ENCODE assay signal across 17 cellular contexts in genomic region chr6:109188115-109188411, GRCh38.
A peak's percentile ranks its signal among the peaks of the same experiment; 100 is the strongest.
DNase-seq lines count a peak whose midpoint lies in the region; ATAC-seq and TF ChIP-seq lines count a peak whose summit lies in the region.
"Had no signal": no experiment of that assay in that cellular context is flagged by ENCODE, and none has a peak within 500 bp of the region (broad histone marks: within the 10 kb centered on the region; RNA-seq: fewer than 3 reads in every experiment).

No MANE protein-coding gene starts in this region.

- ATAC-seq in GM23338 (no peak), Panc1 (peak; percentile 36; the same call in 1 of the 2 replicates), left colon (peak; percentile 24), gastrocnemius medialis (peak; percentile 33 to 39), T-helper 17 cell (no peak), mucosa of descending colon (no peak)

- no peaks in the 10 kb centered on the region for H3F3A ChIP-seq in GM23338 (replicated peaks; ENCODE audit: low read depth)

- POLR2A ChIA-PET in Panc1 (lab: Charles Lee): interaction anchor here (0.6 to 0.9 kb wide), 2 partner anchors 196 to 923 kb away, joined by 3 to 10 read pairs; no protein-coding TSS in a partner anchor

- no peaks in the 10 kb centered on the region for H3K9me3 ChIP-seq in Panc1 (ENCODE audit: control insufficient read depth, insufficient read depth, low read depth, low read length)
- no peaks in the 10 kb centered on the region for H3K9me3 ChIP-seq in gastrocnemius medialis
- no peaks in the 10 kb centered on the region for H3K9me3 ChIP-seq in T-helper 17 cell (ENCODE audit: control insufficient read depth, low read length, poor library complexity, severe bottlenecking)
- peaks cover 11% of the 10 kb centered on the region for H3K9me3 ChIP-seq in mucosa of descending colon
- H3K9me3 ChIP-seq: Caco-2, HAP-1, thoracic aorta had no signal

- H3K36me3 ChIP-seq in GM23338 (ENCODE audit: insufficient read depth) (0 out of 2 replicates have a peak, but pooled peaks cover 3% of the 10 kb centered on the region), Panc1 (ENCODE audit: control insufficient read depth, insufficient read depth, low read length) (no peaks in the 10 kb centered on the region), gastrocnemius medialis (no peaks in the 10 kb centered on the region), mucosa of descending colon (ENCODE audit: low read depth) (no peaks in the 10 kb centered on the region)
- H3K36me3 ChIP-seq: HAP-1, neural progenitor cell, Peyer's patch, thoracic aorta had no signal

- H3K9me2 ChIP-seq in GM23338 (ENCODE audit: insufficient read depth): no peaks in the 10 kb centered on the region

- intact Hi-C loops in Panc1 (cut with micrococcal nuclease; ENCODE audit: unreplicated experiment): loop anchor here (1.0 to 10.0 kb wide), 2 partner anchors 195 to 247 kb away; no protein-coding TSS in a partner anchor
- intact Hi-C loops in left colon (cut with DNase I, micrococcal nuclease): loop anchor here in 1 of 2 donors (5.0 kb wide), 1 partner anchor 194 kb away; the partner anchor contains the start of gene CD164
- intact Hi-C loops in gastrocnemius medialis (cut with DNase I; ENCODE audit: low total_unique reads): loop anchor here (1.0 to 5.0 kb wide), 2 partner anchors 104 to 195 kb away; no protein-coding TSS in a partner anchor
- intact Hi-C loops in mucosa of descending colon (cut with DNase I, micrococcal nuclease): loop anchor here (2.0 to 10.0 kb wide), 2 partner anchors 195 to 197 kb away; partner anchors contain the start of gene CD164 (in 2 of the 2)

- H3K27me3 Mint-ChIP-seq in GM23338 (ENCODE audit: insufficient read depth, low read depth, poor library complexity) (peaks cover 2% of the 10 kb centered on the region), T-helper 17 cell (peaks cover 30% of the 10 kb centered on the region)

- no peak overlapping the region for H3K4me2 ChIP-seq in GM23338
- H3K4me2 ChIP-seq: neural progenitor cell had no signal

- BruUV-seq in Panc1 (replicated peaks; lab: Mats Ljungman, UMichigan): no TSS peak

- H3K4me1 Mint-ChIP-seq in GM23338: peaks cover 18% of the 10 kb centered on the region
- H3K4me1 Mint-ChIP-seq in T-helper 17 cell: peaks cover 4% of the 10 kb centered on the region
- H3K4me1 Mint-ChIP-seq: neural progenitor cell had no signal

- H3K36me3 Mint-ChIP-seq in GM23338 (ENCODE audit: low read depth) (peaks cover 15% of the 10 kb centered on the region), T-helper 17 cell (ENCODE audit: low read depth) (no peaks in the 10 kb centered on the region)
- H3K36me3 Mint-ChIP-seq: neural progenitor cell had no signal

- H3K27ac Mint-ChIP-seq in GM23338: peak overlapping the region; percentile 35; the same call in 1 of the 2 replicates
- H3K27ac Mint-ChIP-seq in T-helper 17 cell: no peak overlapping the region
- H3K27ac Mint-ChIP-seq: activated B cell treated with CpG ODN at 0.5 μM for 24 hours; neural progenitor cell; stimulated activated naive CD8-positive, alpha-beta T cell treated with anti-CD3 and anti-CD28 coated beads, Interleukin-15, Interleukin-2, amounts not matched to agents 100 ng/mL and 50 ng/mL, for 24 hours had no signal

- H3K4me1 ChIP-seq in GM23338 (ENCODE audit: insufficient read depth) (no peaks in the 10 kb centered on the region), Panc1 (ENCODE audit: control insufficient read depth, insufficient read depth, low read length) (no peaks in the 10 kb centered on the region), gastrocnemius medialis (peaks cover 0 to 3% of the 10 kb centered on the region in 2 donors), mucosa of descending colon (ENCODE audit: low read depth) (no peaks in the 10 kb centered on the region)
- H3K4me1 ChIP-seq: Caco-2, HAP-1, neural progenitor cell, Peyer's patch had no signal

- CTCF ChIA-PET in Panc1 (lab: Charles Lee): interaction anchor here (0.6 to 1.7 kb wide), 6 partner anchors 54 to 516 kb away, joined by 3 to 20 read pairs (median 4); partner anchors contain the start of genes CD164, PPIL6 and SMPD2

- no peaks in the 10 kb centered on the region for H4K20me1 ChIP-seq in GM23338 (replicated peaks; ENCODE audit: insufficient read depth)

- H3K4me3 ChIP-seq in GM23338: no peak overlapping the region
- no peak overlapping the region for H3K4me3 ChIP-seq in Panc1 (ENCODE audit: low read depth in 2 of 2, low read length in 2 of 2)
- no peak overlapping the region for H3K4me3 ChIP-seq in gastrocnemius medialis
- no peak overlapping the region for H3K4me3 ChIP-seq in mucosa of descending colon
- H3K4me3 ChIP-seq: HAP-1, neural progenitor cell, Peyer's patch, thoracic aorta had no signal

- H3K27ac ChIP-seq in GM23338 (ENCODE audit: low read depth) (no peak overlapping the region), Panc1 (ENCODE audit: low read length) (no peak overlapping the region), gastrocnemius medialis (peak overlapping the region in 2 of 4 donors; percentile 10 to 17)
- H3K27ac ChIP-seq: neural progenitor cell, thoracic aorta had no signal

- no peaks in the 10 kb centered on the region for H3K27me3 ChIP-seq in GM23338 (ENCODE audit: insufficient read depth)
- peaks cover 38% of the 10 kb centered on the region for H3K27me3 ChIP-seq in Panc1 (ENCODE audit: control insufficient read depth, insufficient read depth, low read length)
- no peaks in the 10 kb centered on the region for H3K27me3 ChIP-seq in gastrocnemius medialis
- H3K27me3 ChIP-seq: neural progenitor cell, Peyer's patch had no signal

- no peak overlapping the region for H2AFZ ChIP-seq in GM23338
- H2AFZ ChIP-seq: neural progenitor cell had no signal

- no peaks in the 10 kb centered on the region for H3K79me2 ChIP-seq in GM23338 (replicated peaks; ENCODE audit: insufficient read depth)

- in situ Hi-C loops in Panc1 (cut with HindIII; ENCODE audit: low pct_unique_long_range_greater_than_20kb, low sequenced_read_pairs): no loop called here
- in situ Hi-C loops in gastrocnemius medialis (cut with MboI; ENCODE audit: low sequenced_read_pairs in 4 of 4): loop anchor here in 2 of 4 donors (5.0 to 10.0 kb wide), 2 partner anchors 197 to 199 kb away; partner anchors contain the start of gene CD164 (in 1 of the 2)

- TF ChIP-seq CTCF in GM23338 (conservative IDR thresholded peaks at IDR 0.05; ENCODE audit: low read depth in 2 of 2) (no peak), Panc1 (IDR thresholded peaks at IDR 0.05) (no peak; the same call in none of the 2 replicates), gastrocnemius medialis (IDR thresholded peaks at IDR 0.05 in 4 of 5, conservative IDR thresholded peaks at IDR 0.05 in 1 of 5) (no peak), mucosa of descending colon (IDR thresholded peaks at IDR 0.05) (no peak)

- no peak for TF ChIP-seq POLR2A in gastrocnemius medialis (IDR thresholded peaks at IDR 0.05)

- peaks cover 26% of the 10 kb centered on the region for H3K9me3 Mint-ChIP-seq in GM23338

- DNase-seq in GM23338 (ENCODE audit: low spot score): no peak
- DNase-seq in Panc1 (ENCODE audit: low read depth, low spot score): no peak
- no peak for DNase-seq in left colon
- no peak for DNase-seq in gastrocnemius medialis
- DNase-seq in T-helper 17 cell: no peak
- DNase-seq in NCI-H748 (lab: John Stamatoyannopoulos, UW; ENCODE audit: unreplicated experiment): no peak
- DNase-seq in mucosa of descending colon: no peak
- DNase-seq: NCI-H524 treated with DMSO at 0.1 percent for 48 hours, SIG-M5 had no signal

- H3K4me3 Mint-ChIP-seq in GM23338: no peak overlapping the region
- H3K4me3 Mint-ChIP-seq in T-helper 17 cell: no peak overlapping the region
- H3K4me3 Mint-ChIP-seq: activated B cell treated with CpG ODN at 0.5 μM for 24 hours; activated T-cell treated with anti-CD3 and anti-CD28 coated beads, Interleukin-2, amount 50 U/mL, for 72 hours; neural progenitor cell; stimulated activated naive CD8-positive, alpha-beta T cell treated with anti-CD3 and anti-CD28 coated beads, Interleukin-15, Interleukin-2, amounts not matched to agents 100 ng/mL and 50 ng/mL, for 24 hours had no signal

TF ChIP-seq in GM23338, 12 proteins besides CTCF, POLR2A, EP300 and RAD21 (continues in another document):
- no peak for TF ChIP-seq POLR2AphosphoS5 (IDR thresholded peaks at IDR 0.05; ENCODE audit: low read depth)

Comparison
In these comparisons a context has a peak if more than half of its experiments do, and no peak if none do; other contexts are left out.
1. ATAC-seq: peak in Panc1 (single experiment), left colon (single experiment) and gastrocnemius medialis (2 of 2); none in GM23338 (single experiment), T-helper 17 cell (single experiment) and mucosa of descending colon (single experiment).